ENCODE assay signal across 1 cellular context in genomic region chr17:21034350-21035235, GRCh38.
TF ChIP-seq lines count a peak whose summit lies in the region.

No MANE protein-coding gene starts in this region.

TF ChIP-seq in K562, 482 proteins besides CTCF, POLR2A, EP300 and RAD21 (continued from another document and continues in another):
- TF ChIP-seq MGA (IDR thresholded peaks at IDR 0.05) (0 out of 2 replicates have a peak, but pooled peaks have one; percentile 29), TBL1XR1 (IDR thresholded peaks at IDR 0.05; ENCODE audit: low read length in 2 of 2) (peak in 1 of 2 experiments; percentile 42; a peak in 1 of 4 replicates), JUND (IDR thresholded peaks at IDR 0.05; ENCODE audit: borderline replicate concordance, low read depth, low read length) (peak; percentile 37; the same call in 1 of the 2 replicates), JUND (tag; IDR thresholded peaks at IDR 0.05; ENCODE audit: borderline replicate concordance, low read depth, low read length) (no peak), NR0B1 (IDR thresholded peaks at IDR 0.05; ENCODE audit: partially characterized antibody) (no peak), CAMTA2 (CRISPR knock-in tag; conservative IDR thresholded peaks at IDR 0.05) (no peak), POLR2H (tag; IDR thresholded peaks at IDR 0.05; ENCODE audit: low read depth) (peak; percentile 75; the same call in 1 of the 2 replicates), RBFOX2 (IDR thresholded peaks at IDR 0.05; ENCODE audit: low read depth, low read length) (peak; percentile 0; the same call in 1 of the 2 replicates), MBD2 (IDR thresholded peaks at IDR 0.05; ENCODE audit: borderline replicate concordance, low read depth) (no peak), JUN (IDR thresholded peaks at IDR 0.05; ENCODE audit: borderline replicate concordance, low read depth, low read length) (no peak), JUN (CRISPR knock-in tag; IDR thresholded peaks at IDR 0.05; ENCODE audit: borderline replicate concordance) (no peak), SRSF9 (IDR thresholded peaks at IDR 0.05; ENCODE audit: borderline replicate concordance, low read depth, low read length) (no peak), CBX2 (IDR thresholded peaks at IDR 0.05; ENCODE audit: insufficient read depth, low read length, poor library complexity, severe bottlenecking) (no peak), SIX5 (IDR thresholded peaks at IDR 0.05; ENCODE audit: borderline replicate concordance in 1 of 2, insufficient read depth in 1 of 2, low read depth in 1 of 2, low read length in 2 of 2) (no peak), ZNF445 (CRISPR knock-in tag; IDR thresholded peaks at IDR 0.05; ENCODE audit: low read depth) (no peak), MEF2D (tag; conservative IDR thresholded peaks at IDR 0.05; ENCODE audit: low read depth) (peak; percentile 96), ZBTB12 (CRISPR knock-in tag; IDR thresholded peaks at IDR 0.05) (no peak), PYGO2 (tag; IDR thresholded peaks at IDR 0.05) (no peak), FOSL1 (tag; conservative IDR thresholded peaks at IDR 0.05) (0 out of 2 replicates have a peak, but pooled peaks have one; percentile 12), GABPA (tag; conservative IDR thresholded peaks at IDR 0.05; ENCODE audit: low read depth) (peak; percentile 41; the same call in 1 of the 2 replicates), SPI1 (IDR thresholded peaks at IDR 0.05; ENCODE audit: borderline replicate concordance, low read depth, low read length) (peak; percentile 82), ZNF175 (CRISPR knock-in tag; IDR thresholded peaks at IDR 0.05; ENCODE audit: low read depth) (0 out of 2 replicates have a peak, but pooled peaks have one; percentile 31), SMAD4 (CRISPR knock-in tag; conservative IDR thresholded peaks at IDR 0.05) (peak; percentile 77), STAT5B (CRISPR knock-in tag; IDR thresholded peaks at IDR 0.05) (no peak), ETV1 (tag; conservative IDR thresholded peaks at IDR 0.05; ENCODE audit: low read depth) (peak; percentile 74), MYNN (IDR thresholded peaks at IDR 0.05) (no peak), MYNN (CRISPR knock-in tag; IDR thresholded peaks at IDR 0.05) (no peak), PTTG1 (tag; IDR thresholded peaks at IDR 0.05; ENCODE audit: low read depth) (no peak), THAP7 (CRISPR knock-in tag; IDR thresholded peaks at IDR 0.05) (no peak), ZNF436 (CRISPR knock-in tag; IDR thresholded peaks at IDR 0.05) (no peak), ZC3H4 (CRISPR knock-in tag; IDR thresholded peaks at IDR 0.05; ENCODE audit: borderline replicate concordance) (no peak), ELF4 (CRISPR knock-in tag; IDR thresholded peaks at IDR 0.05) (no peak), PKNOX1 (IDR thresholded peaks at IDR 0.05) (peak; percentile 58)
- TF ChIP-seq, protein P1, sequence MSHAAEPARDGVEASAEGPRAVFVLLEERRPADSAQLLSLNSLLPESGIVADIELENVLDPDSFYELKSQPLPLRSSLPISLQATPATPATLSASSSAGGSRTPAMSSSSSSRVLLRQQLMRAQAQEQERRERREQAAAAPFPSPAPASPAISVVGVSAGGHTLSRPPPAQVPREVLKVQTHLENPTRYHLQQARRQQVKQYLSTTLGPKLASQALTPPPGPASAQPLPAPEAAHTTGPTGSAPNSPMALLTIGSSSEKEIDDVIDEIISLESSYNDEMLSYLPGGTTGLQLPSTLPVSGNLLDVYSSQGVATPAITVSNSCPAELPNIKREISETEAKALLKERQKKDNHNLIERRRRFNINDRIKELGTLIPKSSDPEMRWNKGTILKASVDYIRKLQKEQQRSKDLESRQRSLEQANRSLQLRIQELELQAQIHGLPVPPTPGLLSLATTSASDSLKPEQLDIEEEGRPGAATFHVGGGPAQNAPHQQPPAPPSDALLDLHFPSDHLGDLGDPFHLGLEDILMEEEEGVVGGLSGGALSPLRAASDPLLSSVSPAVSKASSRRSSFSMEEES (CRISPR knock-in tag; IDR thresholded peaks at IDR 0.05), result no peak
- TF ChIP-seq, protein P2, sequence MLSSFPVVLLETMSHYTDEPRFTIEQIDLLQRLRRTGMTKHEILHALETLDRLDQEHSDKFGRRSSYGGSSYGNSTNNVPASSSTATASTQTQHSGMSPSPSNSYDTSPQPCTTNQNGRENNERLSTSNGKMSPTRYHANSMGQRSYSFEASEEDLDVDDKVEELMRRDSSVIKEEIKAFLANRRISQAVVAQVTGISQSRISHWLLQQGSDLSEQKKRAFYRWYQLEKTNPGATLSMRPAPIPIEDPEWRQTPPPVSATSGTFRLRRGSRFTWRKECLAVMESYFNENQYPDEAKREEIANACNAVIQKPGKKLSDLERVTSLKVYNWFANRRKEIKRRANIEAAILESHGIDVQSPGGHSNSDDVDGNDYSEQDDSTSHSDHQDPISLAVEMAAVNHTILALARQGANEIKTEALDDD (IDR thresholded peaks at IDR 0.05), result no peak
- TF ChIP-seq, protein P3, sequence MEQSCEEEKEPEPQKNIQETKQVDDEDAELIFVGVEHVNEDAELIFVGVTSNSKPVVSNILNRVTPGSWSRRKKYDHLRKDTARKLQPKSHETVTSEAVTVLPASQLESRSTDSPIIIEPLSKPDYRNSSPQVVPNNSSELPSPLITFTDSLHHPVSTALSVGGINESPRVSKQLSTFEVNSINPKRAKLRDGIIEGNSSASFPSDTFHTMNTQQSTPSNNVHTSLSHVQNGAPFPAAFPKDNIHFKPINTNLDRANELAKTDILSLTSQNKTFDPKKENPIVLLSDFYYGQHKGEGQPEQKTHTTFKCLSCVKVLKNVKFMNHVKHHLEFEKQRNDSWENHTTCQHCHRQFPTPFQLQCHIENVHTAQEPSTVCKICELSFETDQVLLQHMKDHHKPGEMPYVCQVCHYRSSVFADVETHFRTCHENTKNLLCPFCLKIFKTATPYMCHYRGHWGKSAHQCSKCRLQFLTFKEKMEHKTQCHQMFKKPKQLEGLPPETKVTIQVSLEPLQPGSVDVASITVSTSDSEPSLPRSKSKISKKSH (CRISPR knock-in tag; IDR thresholded peaks at IDR 0.05), result no peak
- TF ChIP-seq, protein P4, sequence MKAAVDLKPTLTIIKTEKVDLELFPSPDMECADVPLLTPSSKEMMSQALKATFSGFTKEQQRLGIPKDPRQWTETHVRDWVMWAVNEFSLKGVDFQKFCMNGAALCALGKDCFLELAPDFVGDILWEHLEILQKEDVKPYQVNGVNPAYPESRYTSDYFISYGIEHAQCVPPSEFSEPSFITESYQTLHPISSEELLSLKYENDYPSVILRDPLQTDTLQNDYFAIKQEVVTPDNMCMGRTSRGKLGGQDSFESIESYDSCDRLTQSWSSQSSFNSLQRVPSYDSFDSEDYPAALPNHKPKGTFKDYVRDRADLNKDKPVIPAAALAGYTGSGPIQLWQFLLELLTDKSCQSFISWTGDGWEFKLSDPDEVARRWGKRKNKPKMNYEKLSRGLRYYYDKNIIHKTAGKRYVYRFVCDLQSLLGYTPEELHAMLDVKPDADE (conservative IDR thresholded peaks at IDR 0.05; ENCODE audit: control insufficient read depth, low read depth, low read length), result no peak
